22 cellular contexts compared by ENCODE assay signal in genomic region chr5:150407097-150407720, GRCh38. TPM values are rescaled to one million over a fixed set of nuclear protein-coding genes. Genes with fewer than 3 reads are reported as not detected.
A peak's percentile ranks its signal among the peaks of the same experiment; 100 is the strongest.
DNase-seq lines count a peak whose midpoint lies in the region; ATAC-seq, FAIRE-seq and TF ChIP-seq lines count a peak whose summit lies in the region.
"Had no signal": no experiment of that assay in that cellular context is flagged by ENCODE, and none has a peak within 500 bp of the region (broad histone marks: within the 10 kb centered on the region; RNA-seq: fewer than 3 reads in every experiment).

No MANE protein-coding gene starts in this region.

- H4K20me1 ChIP-seq in K562 (replicated peaks; ENCODE audit: control insufficient read depth, insufficient read depth, low read length): peaks cover 5% of the 10 kb centered on the region; the same call in 1 of the 2 replicates

- peak; percentile 66 for TF ChIP-seq POLR2A in GM18951 (IDR thresholded peaks at IDR 0.05; ENCODE audit: extremely low read depth, insufficient read depth, insufficient read length)
- no peak for TF ChIP-seq POLR2A in K562 (conservative IDR thresholded peaks at IDR 0.05)
- no peak for TF ChIP-seq POLR2A in spleen (IDR thresholded peaks at IDR 0.05)

- H3K27ac Mint-ChIP-seq in activated CD4-positive, alpha-beta T cell treated with anti-CD3 and anti-CD28 coated beads, Interleukin-2, amount 10 ng/mL, durations not matched to agents 7 days and 5 days: peak overlapping the region; percentile 60
- H3K27ac Mint-ChIP-seq: activated T-helper 1 cell treated with anti-CD3 and anti-CD28 coated beads, Interleukin-12 subunit alpha, Interleukin-12 subunit beta, Interleukin-2, Interleukin-4 antibody, amounts not matched to agents 30 ng/mL and 10 ng/mL and 1 ng/mL, durations not matched to agents 14 hours and 24 hours and 36 hours had no signal

- CTCF ChIA-PET in activated CD4-positive, alpha-beta T cell treated with anti-CD3 and anti-CD28 coated beads, Interleukin-2, amount 10 ng/mL, durations not matched to agents 7 days and 5 days (lab: Charles Lee): interaction anchor here (1.1 kb wide), 1 partner anchor 41 kb away, joined by 3 read pairs; no protein-coding TSS in a partner anchor
- CTCF ChIA-PET in K562 (lab: Yijun Ruan, JAX; ENCODE audit: low intra/inter-chr PET ratio): interaction anchor here (0.6 kb wide), 1 partner anchor 52 kb away, joined by 3 read pairs; no protein-coding TSS in a partner anchor

- H3K9me1 ChIP-seq in K562 (ENCODE audit: control insufficient read depth, insufficient read depth, low read length): no peaks in the 10 kb centered on the region

- no peak overlapping the region for H3K4me3 ChIP-seq in K562
- H3K4me3 ChIP-seq in spleen: peak overlapping the region in 6 of 8 donors; percentile 63 to 87 (median 78)
- H3K4me3 ChIP-seq: psoas muscle, smooth muscle cell had no signal

- H3K27me3 Mint-ChIP-seq in activated CD4-positive, alpha-beta T cell treated with anti-CD3 and anti-CD28 coated beads, Interleukin-2, amount 10 ng/mL, durations not matched to agents 7 days and 5 days: no peaks in the 10 kb centered on the region
- H3K27me3 Mint-ChIP-seq: CD4-positive, alpha-beta memory T cell had no signal

- intact Hi-C loops in K562 (cut with micrococcal nuclease): no loop called here
- intact Hi-C loops in spleen (cut with DNase I; ENCODE audit: low total_unique reads): no loop called here

- H3K9me3 Mint-ChIP-seq in activated CD4-positive, alpha-beta T cell treated with anti-CD3 and anti-CD28 coated beads, Interleukin-2, amount 10 ng/mL, durations not matched to agents 7 days and 5 days: no peaks in the 10 kb centered on the region
- H3K9me3 Mint-ChIP-seq: activated T-helper 1 cell treated with anti-CD3 and anti-CD28 coated beads, Interleukin-12 subunit alpha, Interleukin-12 subunit beta, Interleukin-2, Interleukin-4 antibody, amounts not matched to agents 30 ng/mL and 10 ng/mL and 1 ng/mL, durations not matched to agents 14 hours and 24 hours and 36 hours; CD4-positive, alpha-beta memory T cell had no signal

- no peak for TF ChIP-seq EP300 in K562 (IDR thresholded peaks at IDR 0.05; ENCODE audit: low read length)

- peaks cover 29% of the 10 kb centered on the region for H3K4me1 Mint-ChIP-seq in activated CD4-positive, alpha-beta T cell treated with anti-CD3 and anti-CD28 coated beads, Interleukin-2, amount 10 ng/mL, durations not matched to agents 7 days and 5 days

- H3K36me3 Mint-ChIP-seq in activated CD4-positive, alpha-beta T cell treated with anti-CD3 and anti-CD28 coated beads, Interleukin-2, amount 10 ng/mL, durations not matched to agents 7 days and 5 days (ENCODE audit: low read depth): peaks cover 31% of the 10 kb centered on the region

- 0 out of 2 replicates have a peak overlapping the region, but pooled peaks have one; percentile 52 for H2AFZ ChIP-seq in K562 (ENCODE audit: low read depth, low read length)

- no TSS peak for BruUV-seq in K562 (replicated peaks; lab: Mats Ljungman, UMichigan)

- H3K9me3 ChIP-seq in K562 (replicated peaks; ENCODE audit: control insufficient read depth, insufficient read depth, low read depth, low read length) (no peaks in the 10 kb centered on the region), spleen (no peaks in the 10 kb centered on the region)
- H3K9me3 ChIP-seq: left lung, psoas muscle, transverse colon had no signal

- H3K79me2 ChIP-seq in K562 (ENCODE audit: control insufficient read depth, insufficient read depth, low read length): no peaks in the 10 kb centered on the region

- H3K4me3 Mint-ChIP-seq in activated CD4-positive, alpha-beta T cell treated with anti-CD3 and anti-CD28 coated beads, Interleukin-2, amount 10 ng/mL, durations not matched to agents 7 days and 5 days: no peak overlapping the region
- H3K4me3 Mint-ChIP-seq: activated T-helper 1 cell treated with anti-CD3 and anti-CD28 coated beads, Interleukin-12 subunit alpha, Interleukin-12 subunit beta, Interleukin-2, Interleukin-4 antibody, amounts not matched to agents 30 ng/mL and 10 ng/mL and 1 ng/mL, durations not matched to agents 14 hours and 24 hours and 36 hours had no signal

- peaks cover 0 to 8% of the 10 kb centered on the region in 2 experiments; a peak in 1 of 5 replicates for H3K27me3 ChIP-seq in K562 (ENCODE audit: control insufficient read depth in 2 of 2, insufficient read depth in 2 of 2, low read length in 2 of 2)
- H3K27me3 ChIP-seq in spleen (replicated peaks in 1 of 7): no peaks in the 10 kb centered on the region
- H3K27me3 ChIP-seq: left lung, transverse colon had no signal

- H3K9ac ChIP-seq in K562 (ENCODE audit: insufficient read depth in 1 of 2, low read depth in 2 of 2, low read length in 2 of 2): no peak overlapping the region

- in situ Hi-C loops in GM18951 (cut with MboI; ENCODE audit: low sequenced_read_pairs, unreplicated experiment) (no loop called here), K562 (cut with MboI) (no loop called here), ACHN (cut with HindIII; ENCODE audit: low pct_ligation_motif_present, low pct_unique_long_range_greater_than_20kb, low sequenced_read_pairs) (no loop called here), GM13976 (cut with MboI; ENCODE audit: low sequenced_read_pairs, unreplicated experiment) (no loop called here)

- peaks cover 0 to 7% of the 10 kb centered on the region in 2 experiments; a peak in 3 of 5 replicates for H3K4me1 ChIP-seq in K562 (replicated peaks in 1 of 2; ENCODE audit: control insufficient read depth in 2 of 2, insufficient read depth in 2 of 2, low read length in 2 of 2)
- peaks cover 28 to 100% (median 93%) of the 10 kb centered on the region in 6 donors for H3K4me1 ChIP-seq in spleen

- no peak for TF ChIP-seq RAD21 in K562 (CRISPR knock-in tag; conservative IDR thresholded peaks at IDR 0.05 in 1 of 2, IDR thresholded peaks at IDR 0.05 in 1 of 2)

- no peak for TF ChIP-seq CTCF in K562 (IDR thresholded peaks at IDR 0.05 in 2 of 3, conservative IDR thresholded peaks at IDR 0.05 in 1 of 3; ENCODE audit: insufficient read depth in 2 of 3, low read depth in 1 of 3, low read length in 3 of 3)
- no peak for TF ChIP-seq CTCF in spleen (IDR thresholded peaks at IDR 0.05 in 8 of 11, conservative IDR thresholded peaks at IDR 0.05 in 3 of 11)
- TF ChIP-seq CTCF in GM13976 (IDR thresholded peaks at IDR 0.05; ENCODE audit: borderline replicate concordance, control extremely low read depth, extremely low read depth, insufficient read depth, missing control alignments): no peak

- no peak for FAIRE-seq in K562 (lab: Jason Lieb, UNC)
- FAIRE-seq: A204.1, endometrium, GM18507 had no signal

- H3K27ac ChIP-seq in K562 (ENCODE audit: extremely low read depth, low read depth, low read length) (no peak overlapping the region), spleen (peak overlapping the region in 7 of 8 donors; percentile 8 to 99 (median 97))
- H3K27ac ChIP-seq: psoas muscle had no signal

- POLR2A ChIA-PET in activated CD4-positive, alpha-beta T cell treated with anti-CD3 and anti-CD28 coated beads, Interleukin-2, amount 10 ng/mL, durations not matched to agents 7 days and 5 days (lab: Charles Lee): no interaction called here
- POLR2A ChIA-PET in K562 (lab: Yijun Ruan, JAX): interaction anchor here (0.8 kb wide), 1 partner anchor 101 kb away, joined by 3 read pairs; no protein-coding TSS in a partner anchor

- peak overlapping the region; percentile 28; the same call in 1 of the 2 replicates for H3K4me2 ChIP-seq in K562 (ENCODE audit: insufficient read depth, low read length)
- H3K4me2 ChIP-seq: smooth muscle cell had no signal

- H3K36me3 ChIP-seq in K562 (ENCODE audit: control insufficient read depth, insufficient read depth, low read length) (peaks cover 11% of the 10 kb centered on the region; the same call in 2 of the 3 replicates), spleen (peaks cover 0 to 82% (median 68%) of the 10 kb centered on the region in 6 donors)

- 27% methylated on average over 13 of the region's 13 CpGs for WGBS in K562 (ENCODE audit: insufficient coverage, low coverage, missing lambda C conversion rate)
- WGBS in spleen, 5 donors: 64 to 79% (median 70%) methylated on average over 13 of the region's 13 CpGs

- peak; percentile 40 for ATAC-seq in K562
- ATAC-seq: left lung, Panc1, psoas muscle, SK-N-SH treated with all-trans-retinoic acid at 6 μM for 48 hours had no signal

- no peak for DNase-seq in activated CD4-positive, alpha-beta T cell treated with anti-CD3 and anti-CD28 coated beads, Interleukin-2, amount 10 ng/mL, durations not matched to agents 7 days and 5 days
- no peak for DNase-seq in activated CD4-positive, alpha-beta T cell treated with anti-CD3 and anti-CD28 coated beads for 48 hours
- DNase-seq in K562 (ENCODE audit: extremely low read depth in 1 of 4, low spot score in 3 of 4): no peak
- peak; percentile 86 for DNase-seq in spleen
- no peak for DNase-seq in ACHN
- no peak for DNase-seq in GM13976 (ENCODE audit: low spot score)
- DNase-seq in islet precursor cell: no peak
- DNase-seq: activated CD4-positive, alpha-beta T cell treated with anti-CD3 and anti-CD28 coated beads, Interleukin-2, amount 50 U/mL, for 1 hour; amniotic stem cell; CD4-positive, alpha-beta memory T cell; central memory CD4-positive, alpha-beta T cell; psoas muscle; transverse colon had no signal

RNA-seq across cellular contexts. Expression of gene CD74, which starts 5.5 kb away (rescaled TPM):
- total RNA-seq in activated CD4-positive, alpha-beta T cell treated with anti-CD3 and anti-CD28 coated beads, Interleukin-2, amount 10 ng/mL, durations not matched to agents 7 days and 5 days: 100 to 1,000 TPM; 462 to 507 TPM
- total RNA-seq in K562 (2011; cell fraction: chromatin; rRNA removed; ENCODE audit: low replicate concordance): not detected in 2 replicates
- total RNA-seq in K562 (2011; cell fraction: nucleolus; rRNA removed): not detected in 2 replicates
- not detected in 2 replicates for total RNA-seq in K562 (2011; cell fraction: nucleoplasm; rRNA removed)
- total RNA-seq in K562 (2014; rRNA removed) (1.00 and 1.1 TPM in 2 replicates), K562 (2014; rRNA removed; fragmentation: Illumina TruSeq; extraction: Trizol) (0.18 TPM in 1 of 2 replicates, not detected in the other), K562 (2015; rRNA removed; fragmentation: Illumina TruSeq; extraction: Trizol) (0.65 and 0.87 TPM in 2 replicates), K562 (2021) (4.8 and 6.0 TPM in 2 replicates), spleen (1,000 to 10,000 TPM; 3,224 to 5,563 (median 4,811) TPM)
- polyA plus RNA-seq in K562 (2011; rRNA removed) (0.07 and 0.22 TPM in 2 replicates), K562 (2014; fragmentation: Illumina TruSeq; extraction: Trizol) (0.40 and 1.1 TPM in 2 replicates), K562 (2014; fragmentation: Nextera tagmentation; extraction: Ambion mirVana) (under 1 TPM; 0.21 to 0.24 TPM), K562 (2014; rRNA removed) (0.32 and 1.9 TPM in 2 replicates), spleen (1,000 to 10,000 TPM; 3,319 to 4,860 (median 4,644) TPM)
- polyA plus RNA-seq in K562 (2011; cell fraction: cytosol; rRNA removed): 0.22 and 0.27 TPM in 2 replicates
- polyA plus RNA-seq in K562 (2011; cell fraction: nucleus; rRNA removed): 0.23 TPM in 1 of 2 replicates, not detected in the other
- 0.82 and 2.1 TPM in 2 replicates for polyA plus RNA-seq in K562 (2012)
- 0.18 TPM in 1 of 2 replicates, not detected in the other for polyA minus RNA-seq in K562 (2011; rRNA and poly(A)+ RNA removed)
- polyA minus RNA-seq in K562 (2011; cell fraction: cytosol; rRNA and poly(A)+ RNA removed): 1.5 TPM in 1 of 2 replicates, not detected in the other
- polyA minus RNA-seq in K562 (2011; cell fraction: nucleus; rRNA and poly(A)+ RNA removed): not detected in 2 replicates

RNA-seq across cellular contexts. Expression of gene RPS14, which starts 42.3 kb away (rescaled TPM):
- total RNA-seq in activated CD4-positive, alpha-beta T cell treated with anti-CD3 and anti-CD28 coated beads, Interleukin-2, amount 10 ng/mL, durations not matched to agents 7 days and 5 days: 1,000 to 10,000 TPM; 2,151 to 2,478 TPM
- 265 and 394 TPM in 2 replicates for total RNA-seq in K562 (2011; cell fraction: chromatin; rRNA removed; ENCODE audit: low replicate concordance)
- total RNA-seq in K562 (2011; cell fraction: nucleolus; rRNA removed): 818 and 919 TPM in 2 replicates
- total RNA-seq in K562 (2011; cell fraction: nucleoplasm; rRNA removed): 1,009 and 1,942 TPM in 2 replicates
- total RNA-seq in K562 (2014; rRNA removed): 3,004 and 3,238 TPM in 2 replicates
- 3,003 and 3,017 TPM in 2 replicates for total RNA-seq in K562 (2014; rRNA removed; fragmentation: Illumina TruSeq; extraction: Trizol)
- total RNA-seq in K562 (2015; rRNA removed; fragmentation: Illumina TruSeq; extraction: Trizol): 2,679 and 2,873 TPM in 2 replicates
- total RNA-seq in K562 (2021): 3,285 and 3,523 TPM in 2 replicates
- 5,983 and 6,751 TPM in 2 replicates for polyA plus RNA-seq in K562 (2011; rRNA removed)
- polyA plus RNA-seq in K562 (2011; cell fraction: cytosol; rRNA removed): 5,490 and 8,746 TPM in 2 replicates
- 1,361 and 2,299 TPM in 2 replicates for polyA plus RNA-seq in K562 (2011; cell fraction: nucleus; rRNA removed)
- polyA plus RNA-seq in K562 (2012): 4,665 and 5,719 TPM in 2 replicates
- 3,907 and 4,185 TPM in 2 replicates for polyA plus RNA-seq in K562 (2014; fragmentation: Illumina TruSeq; extraction: Trizol)
- 1,000 to 10,000 TPM; 1,824 to 2,512 TPM for polyA plus RNA-seq in K562 (2014; fragmentation: Nextera tagmentation; extraction: Ambion mirVana)
- polyA plus RNA-seq in K562 (2014; rRNA removed): 4,384 and 5,321 TPM in 2 replicates
- 3,342 and 3,929 TPM in 2 replicates for polyA minus RNA-seq in K562 (2011; rRNA and poly(A)+ RNA removed)
- polyA minus RNA-seq in K562 (2011; cell fraction: cytosol; rRNA and poly(A)+ RNA removed): 682 and 753 TPM in 2 replicates
- 162 and 371 TPM in 2 replicates for polyA minus RNA-seq in K562 (2011; cell fraction: nucleus; rRNA and poly(A)+ RNA removed)
- 1,000 to 10,000 TPM; 1,801 to 2,829 (median 2,025) TPM for total RNA-seq in spleen
- 1,000 to 10,000 TPM; 5,417 to 8,400 (median 8,329) TPM for polyA plus RNA-seq in spleen

RNA-seq across cellular contexts. Expression of gene TCOF1, which starts 49.7 kb away (rescaled TPM):
- 10 to 100 TPM; 69.6 to 72.2 TPM for total RNA-seq in activated CD4-positive, alpha-beta T cell treated with anti-CD3 and anti-CD28 coated beads, Interleukin-2, amount 10 ng/mL, durations not matched to agents 7 days and 5 days
- 85.2 and 176 TPM in 2 replicates for total RNA-seq in K562 (2011; cell fraction: chromatin; rRNA removed; ENCODE audit: low replicate concordance)
- 76.1 and 89.9 TPM in 2 replicates for total RNA-seq in K562 (2011; cell fraction: nucleolus; rRNA removed)
- total RNA-seq in K562 (2011; cell fraction: nucleoplasm; rRNA removed): 70.8 and 76.0 TPM in 2 replicates
- 75.9 and 93.5 TPM in 2 replicates for total RNA-seq in K562 (2014; rRNA removed)
- total RNA-seq in K562 (2014; rRNA removed; fragmentation: Illumina TruSeq; extraction: Trizol): 49.7 and 61.8 TPM in 2 replicates
- total RNA-seq in K562 (2015; rRNA removed; fragmentation: Illumina TruSeq; extraction: Trizol): 61.7 and 65.3 TPM in 2 replicates
- total RNA-seq in K562 (2021): 122 and 134 TPM in 2 replicates
- 20.7 and 23.9 TPM in 2 replicates for polyA plus RNA-seq in K562 (2011; rRNA removed)
- polyA plus RNA-seq in K562 (2011; cell fraction: cytosol; rRNA removed): 20.8 and 26.5 TPM in 2 replicates
- 58.2 and 91.5 TPM in 2 replicates for polyA plus RNA-seq in K562 (2011; cell fraction: nucleus; rRNA removed)
- polyA plus RNA-seq in K562 (2012): 49.5 and 79.5 TPM in 2 replicates
- polyA plus RNA-seq in K562 (2014; fragmentation: Illumina TruSeq; extraction: Trizol): 98.6 and 113 TPM in 2 replicates
- 10 to 100 TPM in 1 of 2 experiments, 1 to 10 TPM in 1; 9.8 to 17.3 TPM for polyA plus RNA-seq in K562 (2014; fragmentation: Nextera tagmentation; extraction: Ambion mirVana)
- polyA plus RNA-seq in K562 (2014; rRNA removed): 53.9 and 64.1 TPM in 2 replicates
- polyA minus RNA-seq in K562 (2011; rRNA and poly(A)+ RNA removed): 20.0 and 23.5 TPM in 2 replicates
- polyA minus RNA-seq in K562 (2011; cell fraction: cytosol; rRNA and poly(A)+ RNA removed): 44.1 and 48.4 TPM in 2 replicates
- 32.2 and 34.8 TPM in 2 replicates for polyA minus RNA-seq in K562 (2011; cell fraction: nucleus; rRNA and poly(A)+ RNA removed)
- 10 to 100 TPM; 31.8 to 44.3 (median 34.8) TPM for total RNA-seq in spleen
- polyA plus RNA-seq in spleen: 10 to 100 TPM; 15.3 to 20.1 (median 19.0) TPM

Comparison
In these comparisons a context has a peak if more than half of its experiments do, and no peak if none do; other contexts are left out.
1. RNA of gene CD74, which starts 5.5 kb away (total RNA-seq): 3,224 to 5,563 TPM in spleen and 462 to 507 TPM in activated CD4-positive, alpha-beta T cell treated with anti-CD3 and anti-CD28 coated beads, Interleukin-2, amount 10 ng/mL, durations not matched to agents 7 days and 5 days; 0.18 to 6.0 TPM in K562; every median in the first group is over 10 times any median in the second.